ENCODE assay signal across 8 cellular contexts in genomic region chr2:196274387-196274809, GRCh38.
DNase-seq lines count a peak whose midpoint lies in the region; ATAC-seq, FAIRE-seq and TF ChIP-seq lines count a peak whose summit lies in the region.

No MANE protein-coding gene starts in this region.

- TF ChIP-seq POLR2A in GM18505 (IDR thresholded peaks at IDR 0.05; ENCODE audit: borderline replicate concordance, extremely low read depth, insufficient read depth, insufficient read length) (no peak), esophagus muscularis mucosa (IDR thresholded peaks at IDR 0.05; ENCODE audit: low read depth) (no peak)

- no peak overlapping the region for H3K4me3 ChIP-seq in small intestine (ENCODE audit: low read depth in 1 of 2, low read length in 2 of 2)
- no peak overlapping the region for H3K4me3 ChIP-seq in esophagus muscularis mucosa

- no peak for TF ChIP-seq CTCF in HFFc6 (IDR thresholded peaks at IDR 0.05)
- no peak for TF ChIP-seq CTCF in esophagus muscularis mucosa (IDR thresholded peaks at IDR 0.05)
- no peak for TF ChIP-seq CTCF in H9 (conservative IDR thresholded peaks at IDR 0.05)

- peak overlapping the region; percentile 28 to 51 for H3K27ac ChIP-seq in small intestine (ENCODE audit: low read depth in 1 of 2, low read length in 1 of 2)
- no peak overlapping the region for H3K27ac ChIP-seq in esophagus muscularis mucosa (replicated peaks in 1 of 4)
- H3K27ac ChIP-seq in H9 (ENCODE audit: insufficient read length, low read depth, low read length), result no peak overlapping the region

- WGBS in small intestine, 3 donors, result 0 to 26% (median 6%) methylated on average over 1 of the region's 1 CpG
- WGBS in esophagus muscularis mucosa, result 45% methylated on average over 1 of the region's 1 CpG
- no CpG with 5 or more reads among the region's 1 CpG for WGBS in H9 (ENCODE audit: extremely low coverage, insufficient read length, low lambda C conversion rate)

- no peaks in the 10 kb centered on the region; the same call in 1 of the 2 replicates for H3K27me3 Mint-ChIP-seq in HFFc6 (ENCODE audit: insufficient read depth)
- no peaks in the 10 kb centered on the region for H3K27me3 Mint-ChIP-seq in H9 (ENCODE audit: low read depth)

- H3K4ac ChIP-seq in H9 (ENCODE audit: low read depth, low read length), result no peak overlapping the region

- no peak overlapping the region for H2BK15ac ChIP-seq in H9 (ENCODE audit: low read depth, low read length)

- no peak overlapping the region for H2BK20ac ChIP-seq in H9 (ENCODE audit: low read depth, low read length, poor library complexity, severe bottlenecking)

- no peak overlapping the region for H4K8ac ChIP-seq in H9 (replicated peaks; ENCODE audit: insufficient read length, low read depth, low read length)

- no peak overlapping the region for H4K5ac ChIP-seq in H9 (ENCODE audit: insufficient read length, low read depth, low read length)

- no peak overlapping the region for H2BK120ac ChIP-seq in H9 (ENCODE audit: low read depth, low read length, poor library complexity, severe bottlenecking)

- H3K36me3 ChIP-seq in small intestine (ENCODE audit: control insufficient read depth in 2 of 2, insufficient read depth in 2 of 2, low read length in 2 of 2), result no peaks in the 10 kb centered on the region
- peaks cover 0 to 29% (median 0%) of the 10 kb centered on the region in 4 donors for H3K36me3 ChIP-seq in esophagus muscularis mucosa

- H3K4me2 ChIP-seq in H9 (ENCODE audit: insufficient read depth, insufficient read length, low read length), result no peak overlapping the region

- H3K4me3 Mint-ChIP-seq in HFFc6 (no peak overlapping the region; the same call in 1 of the 2 replicates), H9 (no peak overlapping the region)

- H3K36me3 Mint-ChIP-seq in HFFc6 (ENCODE audit: low read depth), result peaks cover 13% of the 10 kb centered on the region
- H3K36me3 Mint-ChIP-seq in H9 (ENCODE audit: insufficient read depth in 1 of 3, low read depth in 3 of 3), result peaks cover 0 to 1% (median 0%) of the 10 kb centered on the region in 3 experiments; a peak in 1 of 7 replicates

- no peak overlapping the region for H2BK5ac ChIP-seq in H9 (ENCODE audit: insufficient read length, low read length)

- H3K27ac Mint-ChIP-seq in HFFc6, result peak overlapping the region; percentile 69
- H3K27ac Mint-ChIP-seq in H9, result peak overlapping the region in 1 of 3 experiments; percentile 10; a peak in 1 of 7 replicates

- H2AK5ac ChIP-seq in H9 (ENCODE audit: insufficient read length, low read length), result no peak overlapping the region

- H3K27me3 ChIP-seq in small intestine (ENCODE audit: control insufficient read depth in 2 of 2, insufficient read depth in 2 of 2, low read length in 2 of 2), result no peaks in the 10 kb centered on the region
- H3K27me3 ChIP-seq in esophagus muscularis mucosa, result no peaks in the 10 kb centered on the region
- H3K27me3 ChIP-seq in H9 (ENCODE audit: insufficient read depth, low read length), result no peaks in the 10 kb centered on the region

- H4K91ac ChIP-seq in H9 (ENCODE audit: insufficient read length, low read depth, low read length), result no peak overlapping the region

- no peak overlapping the region for H3K9ac ChIP-seq in H9 (ENCODE audit: extremely low read depth, insufficient read length, low read length)

- no peaks in the 10 kb centered on the region for H3K23me2 ChIP-seq in H9 (ENCODE audit: insufficient read length, low read depth, low read length, poor library complexity, severe bottlenecking)

- H3K9me3 ChIP-seq in small intestine (ENCODE audit: control insufficient read depth, low read depth) (no peaks in the 10 kb centered on the region), esophagus muscularis mucosa (no peaks in the 10 kb centered on the region), H9 (ENCODE audit: control insufficient read depth, low read depth, low read length) (no peaks in the 10 kb centered on the region)

- no peak overlapping the region for H2AFZ ChIP-seq in H9 (ENCODE audit: low read length)

- H3K18ac ChIP-seq in H9 (ENCODE audit: insufficient read length, low read depth, low read length), result no peak overlapping the region

- no peak for FAIRE-seq in small intestine (lab: Jason Lieb, UNC)

- 0 out of 2 replicates have a peak, but pooled peaks cover under 1% of the 10 kb centered on the region for H3K9me3 Mint-ChIP-seq in HFFc6
- H3K9me3 Mint-ChIP-seq in H9, result no peaks in the 10 kb centered on the region; a peak in 1 of 5 replicates

- H4K20me1 ChIP-seq in H9 (ENCODE audit: control insufficient read depth, insufficient read depth, insufficient read length), result no peaks in the 10 kb centered on the region

- no peak overlapping the region for H3K56ac ChIP-seq in H9 (ENCODE audit: insufficient read length, low read depth, low read length)

- no peak overlapping the region for H3K23ac ChIP-seq in H9 (ENCODE audit: insufficient read length, low read depth, low read length)

- H3K4me1 Mint-ChIP-seq in HFFc6 (ENCODE audit: low read depth) (peaks cover 66% of the 10 kb centered on the region), H9 (0 out of 4 replicates have a peak, but pooled peaks cover 2% of the 10 kb centered on the region in 2 experiments)

- no peak overlapping the region for H2BK12ac ChIP-seq in H9 (ENCODE audit: insufficient read length, low read depth, low read length)

- H3K79me1 ChIP-seq in H9 (ENCODE audit: insufficient read depth, low read depth, low read length, poor library complexity, severe bottlenecking), result no peaks in the 10 kb centered on the region

- DNase-seq in HFFc6 (peak; percentile 19), NCI-H345 (lab: John Stamatoyannopoulos, UW) (peak; percentile 62), dermis blood vessel endothelial cell (peak; percentile 74), small intestine (peak; percentile 81), esophagus muscularis mucosa (ENCODE audit: extremely low spot score) (no peak), H9 (no peak), inferior parietal cortex (ENCODE audit: extremely low spot score) (no peak)

- intact Hi-C loops in esophagus muscularis mucosa (cut with DNase I), result no loop called here

- no peak overlapping the region for H3K14ac ChIP-seq in H9 (ENCODE audit: insufficient read depth, low read length)

- no peak overlapping the region for H3T11ph ChIP-seq in H9 (ENCODE audit: low read length)

- peaks cover 10 to 15% of the 10 kb centered on the region in 2 donors for H3K4me1 ChIP-seq in small intestine (ENCODE audit: control insufficient read depth in 2 of 2, insufficient read depth in 1 of 2, low read depth in 1 of 2, low read length in 1 of 2)
- peaks cover 0 to 10% (median 4%) of the 10 kb centered on the region in 4 donors for H3K4me1 ChIP-seq in esophagus muscularis mucosa
- H3K4me1 ChIP-seq in H9 (ENCODE audit: insufficient read depth, low read length), result no peaks in the 10 kb centered on the region

- peak; percentile 63 for ATAC-seq in GM18505 (IDR thresholded peaks at IDR 0.05; ENCODE audit: unreplicated experiment)

- no peak for TF ChIP-seq EP300 in esophagus muscularis mucosa (IDR thresholded peaks at IDR 0.05)

- no peaks in the 10 kb centered on the region for H3K79me2 ChIP-seq in H9 (ENCODE audit: insufficient read depth, low read length)

Comparison
In these comparisons a context has a peak if more than half of its experiments do, and no peak if none do; other contexts are left out.
1. DNase-seq: peak in HFFc6 (single experiment), NCI-H345 (single experiment), dermis blood vessel endothelial cell (single experiment) and small intestine (single experiment); none in esophagus muscularis mucosa (single experiment), H9 (single experiment) and inferior parietal cortex (single experiment).
2. H3K27ac ChIP-seq: peak in small intestine (2 of 2); none in esophagus muscularis mucosa (0 of 4) and H9 (single experiment).